In the genomic region with DNA sequence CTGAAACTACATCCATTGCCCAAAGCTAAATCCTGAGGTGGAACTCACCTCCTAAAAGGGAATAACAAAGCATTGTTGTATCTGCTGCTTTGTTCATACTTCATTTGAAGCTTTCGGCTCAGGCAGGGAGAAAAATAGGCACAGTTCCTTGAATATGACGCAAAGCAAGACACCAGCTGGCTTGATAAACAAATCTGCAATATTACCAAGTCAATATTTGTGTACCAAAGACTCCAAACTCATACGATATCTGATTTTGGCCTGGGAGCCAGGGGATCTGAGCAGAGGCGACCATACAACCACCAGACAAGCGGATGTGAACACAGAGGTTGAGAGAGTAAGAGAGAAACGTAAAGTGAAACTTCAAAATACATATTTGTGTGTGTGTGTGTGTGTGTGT, we compare ENCODE assay signal across 1 cellular context.
TF ChIP-seq lines count a peak whose summit lies in the region.

No MANE protein-coding gene starts in this region.

TF ChIP-seq in GM23338, 12 proteins besides CTCF, POLR2A, EP300 and RAD21:
- TF ChIP-seq, protein P1, sequence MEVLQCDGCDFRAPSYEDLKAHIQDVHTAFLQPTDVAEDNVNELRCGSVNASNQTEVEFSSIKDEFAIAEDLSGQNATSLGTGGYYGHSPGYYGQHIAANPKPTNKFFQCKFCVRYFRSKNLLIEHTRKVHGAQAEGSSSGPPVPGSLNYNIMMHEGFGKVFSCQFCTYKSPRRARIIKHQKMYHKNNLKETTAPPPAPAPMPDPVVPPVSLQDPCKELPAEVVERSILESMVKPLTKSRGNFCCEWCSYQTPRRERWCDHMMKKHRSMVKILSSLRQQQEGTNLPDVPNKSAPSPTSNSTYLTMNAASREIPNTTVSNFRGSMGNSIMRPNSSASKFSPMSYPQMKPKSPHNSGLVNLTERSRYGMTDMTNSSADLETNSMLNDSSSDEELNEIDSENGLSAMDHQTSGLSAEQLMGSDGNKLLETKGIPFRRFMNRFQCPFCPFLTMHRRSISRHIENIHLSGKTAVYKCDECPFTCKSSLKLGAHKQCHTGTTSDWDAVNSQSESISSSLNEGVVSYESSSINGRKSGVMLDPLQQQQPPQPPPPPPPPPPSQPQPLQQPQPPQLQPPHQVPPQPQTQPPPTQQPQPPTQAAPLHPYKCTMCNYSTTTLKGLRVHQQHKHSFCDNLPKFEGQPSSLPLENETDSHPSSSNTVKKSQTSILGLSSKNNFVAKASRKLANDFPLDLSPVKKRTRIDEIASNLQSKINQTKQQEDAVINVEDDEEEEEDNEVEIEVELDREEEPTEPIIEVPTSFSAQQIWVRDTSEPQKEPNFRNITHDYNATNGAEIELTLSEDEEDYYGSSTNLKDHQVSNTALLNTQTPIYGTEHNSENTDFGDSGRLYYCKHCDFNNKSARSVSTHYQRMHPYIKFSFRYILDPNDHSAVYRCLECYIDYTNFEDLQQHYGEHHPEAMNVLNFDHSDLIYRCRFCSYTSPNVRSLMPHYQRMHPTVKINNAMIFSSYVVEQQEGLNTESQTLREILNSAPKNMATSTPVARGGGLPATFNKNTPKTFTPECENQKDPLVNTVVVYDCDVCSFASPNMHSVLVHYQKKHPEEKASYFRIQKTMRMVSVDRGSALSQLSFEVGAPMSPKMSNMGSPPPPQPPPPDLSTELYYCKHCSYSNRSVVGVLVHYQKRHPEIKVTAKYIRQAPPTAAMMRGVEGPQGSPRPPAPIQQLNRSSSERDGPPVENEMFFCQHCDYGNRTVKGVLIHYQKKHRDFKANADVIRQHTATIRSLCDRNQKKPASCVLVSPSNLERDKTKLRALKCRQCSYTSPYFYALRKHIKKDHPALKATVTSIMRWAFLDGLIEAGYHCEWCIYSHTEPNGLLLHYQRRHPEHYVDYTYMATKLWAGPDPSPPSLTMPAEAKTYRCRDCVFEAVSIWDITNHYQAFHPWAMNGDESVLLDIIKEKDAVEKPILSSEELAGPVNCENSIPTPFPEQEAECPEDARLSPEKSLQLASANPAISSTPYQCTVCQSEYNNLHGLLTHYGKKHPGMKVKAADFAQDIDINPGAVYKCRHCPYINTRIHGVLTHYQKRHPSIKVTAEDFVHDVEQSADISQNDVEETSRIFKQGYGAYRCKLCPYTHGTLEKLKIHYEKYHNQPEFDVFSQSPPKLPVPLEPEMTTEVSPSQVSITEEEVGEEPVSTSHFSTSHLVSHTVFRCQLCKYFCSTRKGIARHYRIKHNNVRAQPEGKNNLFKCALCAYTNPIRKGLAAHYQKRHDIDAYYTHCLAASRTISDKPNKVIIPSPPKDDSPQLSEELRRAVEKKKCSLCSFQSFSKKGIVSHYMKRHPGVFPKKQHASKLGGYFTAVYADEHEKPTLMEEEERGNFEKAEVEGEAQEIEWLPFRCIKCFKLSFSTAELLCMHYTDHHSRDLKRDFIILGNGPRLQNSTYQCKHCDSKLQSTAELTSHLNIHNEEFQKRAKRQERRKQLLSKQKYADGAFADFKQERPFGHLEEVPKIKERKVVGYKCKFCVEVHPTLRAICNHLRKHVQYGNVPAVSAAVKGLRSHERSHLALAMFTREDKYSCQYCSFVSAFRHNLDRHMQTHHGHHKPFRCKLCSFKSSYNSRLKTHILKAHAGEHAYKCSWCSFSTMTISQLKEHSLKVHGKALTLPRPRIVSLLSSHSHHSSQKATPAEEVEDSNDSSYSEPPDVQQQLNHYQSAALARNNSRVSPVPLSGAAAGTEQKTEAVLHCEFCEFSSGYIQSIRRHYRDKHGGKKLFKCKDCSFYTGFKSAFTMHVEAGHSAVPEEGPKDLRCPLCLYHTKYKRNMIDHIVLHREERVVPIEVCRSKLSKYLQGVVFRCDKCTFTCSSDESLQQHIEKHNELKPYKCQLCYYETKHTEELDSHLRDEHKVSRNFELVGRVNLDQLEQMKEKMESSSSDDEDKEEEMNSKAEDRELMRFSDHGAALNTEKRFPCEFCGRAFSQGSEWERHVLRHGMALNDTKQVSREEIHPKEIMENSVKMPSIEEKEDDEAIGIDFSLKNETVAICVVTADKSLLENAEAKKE (CRISPR knock-in tag; IDR thresholded peaks at IDR 0.05) = no peak
- TF ChIP-seq NANOG (IDR thresholded peaks at IDR 0.05; ENCODE audit: borderline replicate concordance) (no peak), CREB1 (CRISPR knock-in tag; IDR thresholded peaks at IDR 0.05; ENCODE audit: low read depth) (no peak), EZH2 (IDR thresholded peaks at IDR 0.05; ENCODE audit: low read depth, unreplicated experiment) (no peak), ZNF114 (CRISPR knock-in tag; IDR thresholded peaks at IDR 0.05) (no peak), EZH2phosphoT487 (IDR thresholded peaks at IDR 0.05; ENCODE audit: unreplicated experiment) (no peak), POLR2AphosphoS5 (IDR thresholded peaks at IDR 0.05; ENCODE audit: low read depth) (no peak), ZNF331 (CRISPR knock-in tag; IDR thresholded peaks at IDR 0.05; ENCODE audit: low read depth) (no peak), STAT1 (IDR thresholded peaks at IDR 0.05; ENCODE audit: unreplicated experiment) (no peak), JUNB (IDR thresholded peaks at IDR 0.05; ENCODE audit: unreplicated experiment) (no peak)
- TF ChIP-seq, protein P2, sequence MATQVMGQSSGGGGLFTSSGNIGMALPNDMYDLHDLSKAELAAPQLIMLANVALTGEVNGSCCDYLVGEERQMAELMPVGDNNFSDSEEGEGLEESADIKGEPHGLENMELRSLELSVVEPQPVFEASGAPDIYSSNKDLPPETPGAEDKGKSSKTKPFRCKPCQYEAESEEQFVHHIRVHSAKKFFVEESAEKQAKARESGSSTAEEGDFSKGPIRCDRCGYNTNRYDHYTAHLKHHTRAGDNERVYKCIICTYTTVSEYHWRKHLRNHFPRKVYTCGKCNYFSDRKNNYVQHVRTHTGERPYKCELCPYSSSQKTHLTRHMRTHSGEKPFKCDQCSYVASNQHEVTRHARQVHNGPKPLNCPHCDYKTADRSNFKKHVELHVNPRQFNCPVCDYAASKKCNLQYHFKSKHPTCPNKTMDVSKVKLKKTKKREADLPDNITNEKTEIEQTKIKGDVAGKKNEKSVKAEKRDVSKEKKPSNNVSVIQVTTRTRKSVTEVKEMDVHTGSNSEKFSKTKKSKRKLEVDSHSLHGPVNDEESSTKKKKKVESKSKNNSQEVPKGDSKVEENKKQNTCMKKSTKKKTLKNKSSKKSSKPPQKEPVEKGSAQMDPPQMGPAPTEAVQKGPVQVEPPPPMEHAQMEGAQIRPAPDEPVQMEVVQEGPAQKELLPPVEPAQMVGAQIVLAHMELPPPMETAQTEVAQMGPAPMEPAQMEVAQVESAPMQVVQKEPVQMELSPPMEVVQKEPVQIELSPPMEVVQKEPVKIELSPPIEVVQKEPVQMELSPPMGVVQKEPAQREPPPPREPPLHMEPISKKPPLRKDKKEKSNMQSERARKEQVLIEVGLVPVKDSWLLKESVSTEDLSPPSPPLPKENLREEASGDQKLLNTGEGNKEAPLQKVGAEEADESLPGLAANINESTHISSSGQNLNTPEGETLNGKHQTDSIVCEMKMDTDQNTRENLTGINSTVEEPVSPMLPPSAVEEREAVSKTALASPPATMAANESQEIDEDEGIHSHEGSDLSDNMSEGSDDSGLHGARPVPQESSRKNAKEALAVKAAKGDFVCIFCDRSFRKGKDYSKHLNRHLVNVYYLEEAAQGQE (IDR thresholded peaks at IDR 0.05; ENCODE audit: unreplicated experiment) = no peak
- TF ChIP-seq, protein P3, sequence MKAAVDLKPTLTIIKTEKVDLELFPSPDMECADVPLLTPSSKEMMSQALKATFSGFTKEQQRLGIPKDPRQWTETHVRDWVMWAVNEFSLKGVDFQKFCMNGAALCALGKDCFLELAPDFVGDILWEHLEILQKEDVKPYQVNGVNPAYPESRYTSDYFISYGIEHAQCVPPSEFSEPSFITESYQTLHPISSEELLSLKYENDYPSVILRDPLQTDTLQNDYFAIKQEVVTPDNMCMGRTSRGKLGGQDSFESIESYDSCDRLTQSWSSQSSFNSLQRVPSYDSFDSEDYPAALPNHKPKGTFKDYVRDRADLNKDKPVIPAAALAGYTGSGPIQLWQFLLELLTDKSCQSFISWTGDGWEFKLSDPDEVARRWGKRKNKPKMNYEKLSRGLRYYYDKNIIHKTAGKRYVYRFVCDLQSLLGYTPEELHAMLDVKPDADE (IDR thresholded peaks at IDR 0.05) = no peak
